24 cellular contexts compared by ENCODE assay signal in the genomic region with DNA sequence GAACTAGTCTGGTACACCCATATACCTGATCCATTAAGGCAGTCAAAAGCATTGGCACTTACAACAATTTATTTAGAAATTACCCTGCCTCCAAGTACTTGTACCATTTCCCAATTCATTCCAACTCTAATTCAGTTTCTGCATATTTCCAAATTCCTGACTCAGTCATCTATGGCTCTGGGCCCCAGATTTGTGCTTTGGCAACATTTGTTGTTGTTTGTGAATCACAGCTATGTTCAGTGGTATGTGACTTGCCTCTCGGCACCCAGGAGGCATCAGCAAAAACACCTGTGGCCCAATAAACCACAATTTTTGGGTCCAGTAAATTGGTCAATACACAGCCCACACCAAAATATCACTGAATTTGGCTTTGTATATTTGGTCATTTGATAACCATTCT.
DNase-seq lines count a peak whose midpoint lies in the region; ATAC-seq, FAIRE-seq and TF ChIP-seq lines count a peak whose summit lies in the region.
"Had no signal": no experiment of that assay in that cellular context is flagged by ENCODE, and none has a peak within 500 bp of the region (broad histone marks: within the 10 kb centered on the region; RNA-seq: fewer than 3 reads in every experiment).

No MANE protein-coding gene starts in this region.

- WGBS in GM23248 (ENCODE audit: low coverage in 1 of 2, low lambda C conversion rate in 2 of 2, missing lambda C conversion rate in 2 of 2), 2 experiments = 0 to 10% methylated on average over 1 of the region's 1 CpG
- 40% methylated on average over 1 of the region's 1 CpG for WGBS in mammary epithelial cell (ENCODE audit: low coverage, missing lambda C conversion rate)
- WGBS in gastroesophageal sphincter (ENCODE audit: low coverage in 1 of 2), 2 donors = 50% methylated on average over 1 of the region's 1 CpG; no CpG with 5 or more reads in 1 of the 2 donors

- DNase-seq in GM23248 (peak; percentile 80), mammary epithelial cell (peak; percentile 46), urothelium cell line (ENCODE audit: low spot score) (no peak), EL (no peak), T-helper 9 cell (no peak), SW480 (ENCODE audit: low spot score) (no peak)
- DNase-seq: activated CD4-positive, alpha-beta T cell treated with anti-CD3 and anti-CD28 coated beads, Interleukin-2, amount 50 U/mL, for 1 hour; DMS79; effector memory CD8-positive, alpha-beta T cell; GOT3; immature natural killer cell; NCI-H146; NCI-H2171 treated with DMSO at 0.1 percent for 48 hours; NCI-H526 treated with DMSO at 0.1 percent for 48 hours; stimulated activated CD4-positive, alpha-beta T cell treated with anti-CD3 and anti-CD28 coated beads, Interleukin-2, amount 100 ng/mL, for 24 hours had no signal

- peak; percentile 80 for ATAC-seq in gastroesophageal sphincter
- ATAC-seq: activated naive CD4-positive, alpha-beta T cell treated with anti-CD3 and anti-CD28 coated beads, Interleukin-2, amount 50 U/mL, for 72 hours; effector memory CD8-positive, alpha-beta T cell; stimulated activated effector memory CD8-positive, alpha-beta T cell treated with anti-CD3 and anti-CD28 coated beads, Interleukin-12 subunit alpha, Interleukin-12 subunit beta, amount 100 ng/mL, for 72 hours had no signal

- no peak for TF ChIP-seq POLR2A in gastroesophageal sphincter (IDR thresholded peaks at IDR 0.05)

- H2AFZ ChIP-seq in GM23248 (no peak overlapping the region), mammary epithelial cell (ENCODE audit: low read depth, low read length) (no peak overlapping the region)

- H4K20me1 ChIP-seq in GM23248 (ENCODE audit: insufficient read depth) (no peaks in the 10 kb centered on the region), mammary epithelial cell (ENCODE audit: insufficient read depth, low read length) (no peaks in the 10 kb centered on the region)

- dilution Hi-C loops in mammary epithelial cell (cut with HindIII; ENCODE audit: low sequenced_read_pairs) = no loop called here

- no TSS peak for BruUV-seq in mammary epithelial cell (replicated peaks; lab: Mats Ljungman, UMichigan)

- H3K36me3 ChIP-seq in GM23248 (ENCODE audit: low read depth) (no peaks in the 10 kb centered on the region), mammary epithelial cell (ENCODE audit: insufficient read depth, low read length) (no peaks in the 10 kb centered on the region), gastroesophageal sphincter (no peaks in the 10 kb centered on the region)
- H3K36me3 ChIP-seq: prostate gland, suprapubic skin, vagina had no signal

- H3K9ac ChIP-seq in GM23248 = no peak overlapping the region
- H3K9ac ChIP-seq in mammary epithelial cell (ENCODE audit: insufficient read depth, low read length) = no peak overlapping the region

- no peaks in the 10 kb centered on the region for H3F3A ChIP-seq in GM23248 (ENCODE audit: insufficient read depth)

- H3K27ac ChIP-seq in GM23248 (no peak overlapping the region), mammary epithelial cell (ENCODE audit: insufficient read depth, low read depth, low read length) (no peak overlapping the region), gastroesophageal sphincter (no peak overlapping the region)
- H3K27ac ChIP-seq: prostate gland, SK-N-MC, skin epidermis, suprapubic skin, vagina had no signal

- H3K79me2 ChIP-seq in GM23248 (ENCODE audit: insufficient read depth) (no peaks in the 10 kb centered on the region), mammary epithelial cell (ENCODE audit: insufficient read depth, low read length) (no peaks in the 10 kb centered on the region)

- no peak overlapping the region for H3K4me2 ChIP-seq in GM23248 (ENCODE audit: unreplicated experiment)
- H3K4me2 ChIP-seq in mammary epithelial cell (ENCODE audit: insufficient read depth, low read depth, low read length) = no peak overlapping the region

- intact Hi-C loops in mammary epithelial cell (cut with micrococcal nuclease) = loop anchor here (10.0 kb wide), 1 partner anchor 143 kb away; no protein-coding TSS in a partner anchor

- H3K4me1 ChIP-seq in GM23248 (ENCODE audit: insufficient read depth) (peaks cover 22% of the 10 kb centered on the region), mammary epithelial cell (ENCODE audit: insufficient read depth, low read length) (peaks cover 41% of the 10 kb centered on the region), gastroesophageal sphincter (peaks cover 0 to 20% (median 4%) of the 10 kb centered on the region in 3 donors)
- H3K4me1 ChIP-seq: prostate gland, vagina had no signal

- TF ChIP-seq EP300 in gastroesophageal sphincter (IDR thresholded peaks at IDR 0.05) = no peak

- in situ Hi-C loops in GM23248 (cut with MboI) = no loop called here
- in situ Hi-C loops in mammary epithelial cell (cut with MboI; ENCODE audit: low sequenced_read_pairs in 2 of 2) = no loop called here

- peak; percentile 69 for FAIRE-seq in urothelium cell line (lab: Jason Lieb, UNC)
- FAIRE-seq: astrocyte had no signal

- no peak for TF ChIP-seq CTCF in mammary epithelial cell (conservative IDR thresholded peaks at IDR 0.05 in 1 of 2, IDR thresholded peaks at IDR 0.05 in 1 of 2; ENCODE audit: extremely low read depth in 1 of 2, insufficient read depth in 1 of 2, low read depth in 1 of 2, low read length in 2 of 2)
- no peak for TF ChIP-seq CTCF in gastroesophageal sphincter (IDR thresholded peaks at IDR 0.05)

- H3K4me3 ChIP-seq in GM23248 (no peak overlapping the region), mammary epithelial cell (replicated peaks in 1 of 3; ENCODE audit: insufficient read depth in 1 of 3, low read depth in 2 of 3, low read length in 3 of 3) (no peak overlapping the region), gastroesophageal sphincter (no peak overlapping the region)
- H3K4me3 ChIP-seq: prostate gland, SK-N-MC, skin epidermis, suprapubic skin, vagina had no signal

- H3K9me3 ChIP-seq in GM23248 (ENCODE audit: low read depth) = no peaks in the 10 kb centered on the region
- no peaks in the 10 kb centered on the region for H3K9me3 ChIP-seq in mammary epithelial cell (replicated peaks; ENCODE audit: insufficient read depth, low read length)
- no peaks in the 10 kb centered on the region for H3K9me3 ChIP-seq in gastroesophageal sphincter
- H3K9me3 ChIP-seq: prostate gland, suprapubic skin, vagina had no signal

- H3K9me2 ChIP-seq in GM23248 (ENCODE audit: insufficient read depth) = no peaks in the 10 kb centered on the region

- CTCF ChIA-PET in mammary epithelial cell (lab: Charles Lee; ENCODE audit: low non-redundant PET) = no interaction called here

- H3K27me3 ChIP-seq in GM23248 (replicated peaks; ENCODE audit: insufficient read depth) (no peaks in the 10 kb centered on the region), mammary epithelial cell (ENCODE audit: insufficient read depth, low read length) (no peaks in the 10 kb centered on the region), gastroesophageal sphincter (no peaks in the 10 kb centered on the region)
- H3K27me3 ChIP-seq: suprapubic skin, vagina had no signal

Comparison
In these comparisons a context has a peak if more than half of its experiments do, and no peak if none do; other contexts are left out.
1. DNase-seq: peak in GM23248 (single experiment) and mammary epithelial cell (single experiment); none in urothelium cell line (single experiment), EL (single experiment), T-helper 9 cell (single experiment) and SW480 (single experiment).